10 cellular contexts compared by ENCODE assay signal in genomic region chr19:29524912-29525870, GRCh38. TPM values are rescaled to one million over a fixed set of nuclear protein-coding genes. Genes with fewer than 3 reads are reported as not detected.
DNase-seq lines count a peak whose midpoint lies in the region; TF ChIP-seq lines count a peak whose summit lies in the region.
"Had no signal": no experiment of that assay in that cellular context is flagged by ENCODE, and none has a peak within 500 bp of the region (broad histone marks: within the 10 kb centered on the region; RNA-seq: fewer than 3 reads in every experiment).

No MANE protein-coding gene starts in this region.

- no peak overlapping the region for H3K27ac Mint-ChIP-seq in nephron progenitor cell

- peak overlapping the region; percentile 80 for H3K4me3 Mint-ChIP-seq in nephron progenitor cell

- peak overlapping the region; percentile 56 for H3K4me3 ChIP-seq in coronary artery
- H3K4me3 ChIP-seq: ovary had no signal

- H3K36me3 Mint-ChIP-seq in nephron progenitor cell (ENCODE audit: low read depth) = no peaks in the 10 kb centered on the region

- H3K27me3 Mint-ChIP-seq in nephron progenitor cell (ENCODE audit: low read depth, poor library complexity) = peaks cover 82% of the 10 kb centered on the region

- DNase-seq in D341Med (ENCODE audit: low spot score) (peak; percentile 62), NCI-H1092 treated with DMSO at 0.1 percent for 48 hours (lab: John Stamatoyannopoulos, UW) (peak; percentile 10), coronary artery (ENCODE audit: low spot score) (no peak), nephron progenitor cell (peak; percentile 55), NCI-H146 treated with DMSO at 0.1 percent for 48 hours (lab: John Stamatoyannopoulos, UW; ENCODE audit: unreplicated experiment) (no peak), H4 (ENCODE audit: low spot score) (no peak), NCI-H524 (lab: John Stamatoyannopoulos, UW) (no peak), HUDEP-2 (lab: John Stamatoyannopoulos, UW; ENCODE audit: unreplicated experiment in 76 of 76) (no peak)
- DNase-seq: NCI-H2029, ovary had no signal

- peaks cover 4% of the 10 kb centered on the region for H3K9me3 Mint-ChIP-seq in nephron progenitor cell

- H3K27ac ChIP-seq in coronary artery = no peak overlapping the region
- H3K27ac ChIP-seq: ovary had no signal

- H3K4me1 Mint-ChIP-seq in nephron progenitor cell = peaks cover 30% of the 10 kb centered on the region

- TF ChIP-seq CTCF in coronary artery (IDR thresholded peaks at IDR 0.05) (no peak), nephron progenitor cell (IDR thresholded peaks at IDR 0.05) (no peak)

RNA-seq across cellular contexts. Expression of gene VSTM2B, which starts 0.6 kb away (rescaled TPM):
- 8.7 and 14.0 TPM in 2 replicates for total RNA-seq in H4 (2014; rRNA removed; shearing (Covaris generic))

Comparison
In these comparisons a context has a peak if more than half of its experiments do, and no peak if none do; other contexts are left out.
1. DNase-seq: peak in D341Med (single experiment), NCI-H1092 treated with DMSO at 0.1 percent for 48 hours (single experiment) and nephron progenitor cell (single experiment); none in coronary artery (single experiment), NCI-H146 treated with DMSO at 0.1 percent for 48 hours (single experiment), H4 (single experiment), NCI-H524 (0 of 2) and HUDEP-2 (0 of 76).